Comparison of ENCODE assay signal across 9 cellular contexts in genomic region chr11:129766858-129767604, GRCh38. TPM values are rescaled to one million over a fixed set of nuclear protein-coding genes. Genes with fewer than 3 reads are reported as not detected.
DNase-seq lines count a peak whose midpoint lies in the region; ATAC-seq and TF ChIP-seq lines count a peak whose summit lies in the region.
"Had no signal": no experiment of that assay in that cellular context is flagged by ENCODE, and none has a peak within 500 bp of the region (broad histone marks: within the 10 kb centered on the region; RNA-seq: fewer than 3 reads in every experiment).

No MANE protein-coding gene starts in this region.

- no peak for TF ChIP-seq POLR2A in GM18505 (IDR thresholded peaks at IDR 0.05; ENCODE audit: borderline replicate concordance, extremely low read depth, insufficient read depth, insufficient read length)

- ATAC-seq in GM18505 (IDR thresholded peaks at IDR 0.05; ENCODE audit: unreplicated experiment) (no peak), GM21576 (IDR thresholded peaks at IDR 0.05; ENCODE audit: unreplicated experiment) (no peak)

- peaks cover 11% of the 10 kb centered on the region for H3K27me3 Mint-ChIP-seq in activated CD4-positive, alpha-beta T cell treated with anti-CD3 and anti-CD28 coated beads, Interleukin-2, amount 10 ng/mL, durations not matched to agents 7 days and 5 days

- CTCF ChIA-PET in activated CD4-positive, alpha-beta T cell treated with anti-CD3 and anti-CD28 coated beads, Interleukin-2, amount 10 ng/mL, durations not matched to agents 7 days and 5 days (lab: Charles Lee): no interaction called here

- peak; percentile 10 for DNase-seq in activated gamma-delta T cell treated with Interleukin-2 at 50 U/mL for 16 hours
- DNase-seq in activated gamma-delta T cell (lab: John Stamatoyannopoulos, UW): no peak
- DNase-seq in LoVo (ENCODE audit: low spot score): peak; percentile 45
- peak; percentile 40 for DNase-seq in activated CD4-positive, alpha-beta T cell treated with anti-CD3 and anti-CD28 coated beads, Interleukin-2, amount 10 ng/mL, durations not matched to agents 7 days and 5 days
- peak; percentile 49 for DNase-seq in kidney tubule cell (ENCODE audit: low spot score)
- DNase-seq in COLO829 (ENCODE audit: low spot score): no peak

- peaks cover 2% of the 10 kb centered on the region for H3K4me1 Mint-ChIP-seq in activated CD4-positive, alpha-beta T cell treated with anti-CD3 and anti-CD28 coated beads, Interleukin-2, amount 10 ng/mL, durations not matched to agents 7 days and 5 days

- H3K36me3 Mint-ChIP-seq in activated CD4-positive, alpha-beta T cell treated with anti-CD3 and anti-CD28 coated beads, Interleukin-2, amount 10 ng/mL, durations not matched to agents 7 days and 5 days (ENCODE audit: low read depth): no peaks in the 10 kb centered on the region

- peaks cover 7% of the 10 kb centered on the region for H3K9me3 Mint-ChIP-seq in activated CD4-positive, alpha-beta T cell treated with anti-CD3 and anti-CD28 coated beads, Interleukin-2, amount 10 ng/mL, durations not matched to agents 7 days and 5 days
- H3K9me3 Mint-ChIP-seq: dendritic cell treated with granulocyte-macrophage colony-stimulating factor and Interleukin-4, amounts not matched to agents 40 ng/mL and 50 ng/mL, for 4 days had no signal

- H3K4me3 Mint-ChIP-seq in activated CD4-positive, alpha-beta T cell treated with anti-CD3 and anti-CD28 coated beads, Interleukin-2, amount 10 ng/mL, durations not matched to agents 7 days and 5 days: no peak overlapping the region
- H3K4me3 Mint-ChIP-seq: dendritic cell treated with granulocyte-macrophage colony-stimulating factor and Interleukin-4, amounts not matched to agents 40 ng/mL and 50 ng/mL, for 4 days had no signal

- no peak overlapping the region for H3K27ac Mint-ChIP-seq in activated CD4-positive, alpha-beta T cell treated with anti-CD3 and anti-CD28 coated beads, Interleukin-2, amount 10 ng/mL, durations not matched to agents 7 days and 5 days
- H3K27ac Mint-ChIP-seq: dendritic cell treated with granulocyte-macrophage colony-stimulating factor and Interleukin-4, amounts not matched to agents 40 ng/mL and 50 ng/mL, for 4 days had no signal

- POLR2A ChIA-PET in activated CD4-positive, alpha-beta T cell treated with anti-CD3 and anti-CD28 coated beads, Interleukin-2, amount 10 ng/mL, durations not matched to agents 7 days and 5 days (lab: Charles Lee): no interaction called here

RNA-seq across cellular contexts. Expression of gene TMEM45B, which starts 48.6 kb away (rescaled TPM):
- total RNA-seq in activated CD4-positive, alpha-beta T cell treated with anti-CD3 and anti-CD28 coated beads, Interleukin-2, amount 10 ng/mL, durations not matched to agents 7 days and 5 days: under 1 TPM; 0.84 to 0.94 TPM

Comparison
In these comparisons a context has a peak if more than half of its experiments do, and no peak if none do; other contexts are left out.
1. DNase-seq: peak in activated gamma-delta T cell treated with Interleukin-2 at 50 U/mL for 16 hours (single experiment), LoVo (single experiment), activated CD4-positive, alpha-beta T cell treated with anti-CD3 and anti-CD28 coated beads, Interleukin-2, amount 10 ng/mL, durations not matched to agents 7 days and 5 days (single experiment) and kidney tubule cell (single experiment); none in activated gamma-delta T cell (single experiment) and COLO829 (single experiment).